ENCODE assay signal across 24 cellular contexts in the genomic region with DNA sequence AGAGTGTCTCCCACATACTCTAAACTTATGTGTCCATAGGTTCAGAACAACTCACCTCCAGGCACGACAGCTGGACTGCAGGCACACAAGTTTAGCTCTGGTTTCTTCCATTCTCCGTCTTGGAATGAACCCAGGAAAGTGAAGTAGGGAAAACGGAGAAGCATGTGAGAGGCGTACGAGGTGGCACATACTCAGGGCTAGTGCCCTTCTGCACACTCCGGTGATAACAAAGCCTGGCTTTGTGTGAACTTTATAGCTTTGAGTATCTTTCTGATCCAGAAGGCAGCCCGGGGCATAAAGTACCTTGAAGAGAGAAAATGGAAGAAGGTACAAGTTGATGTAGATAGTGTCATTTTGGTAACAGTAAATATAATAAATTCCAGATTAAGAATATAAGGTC. TPM values are rescaled to one million over a fixed set of nuclear protein-coding genes. Genes with fewer than 3 reads are reported as not detected.
A peak's percentile ranks its signal among the peaks of the same experiment; 100 is the strongest.
DNase-seq lines count a peak whose midpoint lies in the region; ATAC-seq, FAIRE-seq and TF ChIP-seq lines count a peak whose summit lies in the region.
"Had no signal": no experiment of that assay in that cellular context is flagged by ENCODE, and none has a peak within 500 bp of the region (broad histone marks: within the 10 kb centered on the region; RNA-seq: fewer than 3 reads in every experiment).

No MANE protein-coding gene starts in this region.

- no peak for TF ChIP-seq POLR2A in transverse colon (IDR thresholded peaks at IDR 0.05)

- peak overlapping the region in 3 of 4 donors; percentile 29 to 58 (median 34) for H3K27ac ChIP-seq in transverse colon
- H3K27ac ChIP-seq: A549, BLaER1, C4-2B, GM23248 had no signal

- peak; percentile 75 for FAIRE-seq in bronchial epithelial cell (lab: Jason Lieb, UNC)
- FAIRE-seq: A549, G401.6, GM12892, GM19239 had no signal

- H3K27me3 ChIP-seq in bronchial epithelial cell (ENCODE audit: control insufficient read depth, insufficient read depth, low read length), result peaks cover 6% of the 10 kb centered on the region
- H3K27me3 ChIP-seq in transverse colon, result no peaks in the 10 kb centered on the region
- H3K27me3 ChIP-seq: BLaER1 had no signal

- DNase-seq in NCI-H526 treated with DMSO at 0.1 percent for 48 hours (lab: John Stamatoyannopoulos, UW), result peak; percentile 13
- DNase-seq in bronchial epithelial cell (ENCODE audit: low read depth), result no peak
- peak in 1 of 3 donors; percentile 35 for DNase-seq in mucosa of descending colon
- DNase-seq in transverse colon, result peak; percentile 27
- no peak for DNase-seq in GOT3 (lab: John Stamatoyannopoulos, UW)
- no peak for DNase-seq in AG08396 (ENCODE audit: low spot score)
- DNase-seq: 8988T; Caco-2; CD4-positive, CD25-positive, alpha-beta regulatory T cell; CD8-positive, alpha-beta T cell; DMS153; DND-41; GM23248; H9 had no signal

- H3K9me3 ChIP-seq in mucosa of descending colon, result no peaks in the 10 kb centered on the region
- H3K9me3 ChIP-seq in transverse colon, result no peaks in the 10 kb centered on the region
- H3K9me3 ChIP-seq: A549, BLaER1, Caco-2 had no signal

- in situ Hi-C loops in transverse colon (cut with MboI; ENCODE audit: low pct_ligation_motif_present in 1 of 4, low pct_unique_long_range_greater_than_20kb in 1 of 4, low sequenced_read_pairs in 3 of 4), result no loop called here

- TF ChIP-seq CTCF in bronchial epithelial cell (IDR thresholded peaks at IDR 0.05; ENCODE audit: insufficient read depth, low read length, severe bottlenecking), result no peak
- no peak for TF ChIP-seq CTCF in mucosa of descending colon (IDR thresholded peaks at IDR 0.05)
- TF ChIP-seq CTCF in transverse colon (IDR thresholded peaks at IDR 0.05), result no peak

- 51 to 63% methylated on average over 7 of the region's 7 CpGs for WGBS in transverse colon (ENCODE audit: low coverage in 1 of 2), 2 donors

- TF ChIP-seq EP300 in transverse colon (IDR thresholded peaks at IDR 0.05; ENCODE audit: low read depth), result no peak

- H3K4me3 ChIP-seq in bronchial epithelial cell (ENCODE audit: low read depth, low read length), result no peak overlapping the region
- no peak overlapping the region for H3K4me3 ChIP-seq in mucosa of descending colon
- H3K4me3 ChIP-seq in transverse colon, result no peak overlapping the region
- H3K4me3 ChIP-seq: A549, BLaER1, GM23248 had no signal

- intact Hi-C loops in mucosa of descending colon (cut with DNase I, micrococcal nuclease) (no loop called here), transverse colon (cut with DNase I; ENCODE audit: low total_unique reads) (no loop called here)

- H3K4me1 ChIP-seq in mucosa of descending colon (ENCODE audit: low read depth), result no peaks in the 10 kb centered on the region
- peaks cover 0 to 21% (median 6%) of the 10 kb centered on the region in 4 donors for H3K4me1 ChIP-seq in transverse colon
- H3K4me1 ChIP-seq: A549, BLaER1, Caco-2 had no signal

- H3K36me3 ChIP-seq in bronchial epithelial cell (ENCODE audit: control insufficient read depth, insufficient read depth, low read length) (no peaks in the 10 kb centered on the region), mucosa of descending colon (ENCODE audit: low read depth) (no peaks in the 10 kb centered on the region), transverse colon (no peaks in the 10 kb centered on the region)
- H3K36me3 ChIP-seq: BLaER1 had no signal

- ATAC-seq in mucosa of descending colon, result peak; percentile 91
- no peak for ATAC-seq in HG03460 (IDR thresholded peaks at IDR 0.05; ENCODE audit: unreplicated experiment)
- ATAC-seq: A549; CD8-positive, alpha-beta T cell; HCT116 had no signal

RNA-seq across cellular contexts. Expression of a gene that starts 11.1 kb away (rescaled TPM):
- total RNA-seq in bronchial epithelial cell (0.26 TPM in 1 of 2 replicates, not detected in the other), mucosa of descending colon (10 to 100 TPM; 15.0 to 18.8 (median 17.3) TPM), transverse colon (10 to 100 TPM; 17.6 to 21.3 (median 19.9) TPM)
- total RNA-seq: B cell; Caco-2; CD4-positive, CD25-positive, alpha-beta regulatory T cell; CD8-positive, alpha-beta T cell; GM23248; H4; H9 had no signal

Comparison
In these comparisons a context has a peak if more than half of its experiments do, and no peak if none do; other contexts are left out.
1. DNase-seq: peak in NCI-H526 treated with DMSO at 0.1 percent for 48 hours (single experiment) and transverse colon (single experiment); none in bronchial epithelial cell (single experiment), GOT3 (single experiment) and AG08396 (single experiment).
2. RNA of a gene that starts 11.1 kb away (total RNA-seq): 17.6 to 21.3 TPM in transverse colon and 15.0 to 18.8 TPM in mucosa of descending colon; 0.26 TPM in bronchial epithelial cell; every median in the first group is over 10 times any median in the second.